ENCODE assay signal across 1 cellular context in the genomic region with DNA sequence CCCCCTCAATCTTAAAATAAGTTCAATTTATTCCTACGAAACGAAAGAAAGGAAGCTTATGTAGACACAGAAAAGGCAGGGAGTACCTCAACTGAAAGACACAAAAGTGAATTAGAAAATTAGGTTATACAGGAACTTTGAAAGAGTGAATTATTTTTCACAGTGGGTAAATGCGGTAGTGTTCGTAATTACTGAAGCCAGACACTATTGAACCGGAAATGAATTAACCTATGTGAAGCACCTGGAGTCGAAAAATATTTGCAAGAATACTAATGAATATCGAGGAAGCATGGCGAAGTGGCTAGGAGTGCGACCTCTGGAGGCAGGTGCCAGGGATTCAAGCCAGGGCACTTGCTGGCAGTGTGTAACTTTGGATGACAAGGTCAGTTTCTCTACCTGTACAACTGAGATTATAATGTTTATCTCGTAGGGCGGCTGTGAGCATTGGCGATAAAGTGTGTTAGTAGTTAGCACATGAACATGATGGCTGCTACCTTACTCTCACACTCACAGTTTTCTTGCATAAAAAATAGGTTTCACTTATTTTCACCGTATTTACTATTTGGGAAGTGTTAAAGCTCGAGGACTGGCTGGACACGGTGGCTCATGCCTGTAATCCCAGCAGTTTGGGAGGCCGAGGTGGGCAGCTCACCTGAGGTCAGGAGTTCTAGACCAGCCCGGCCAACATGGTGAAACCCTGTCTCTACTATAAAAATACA.
TF ChIP-seq lines count a peak whose summit lies in the region.

No MANE protein-coding gene starts in this region.

TF ChIP-seq in K562, 482 proteins besides CTCF, POLR2A, EP300 and RAD21 (continued from another document and continues in another):
- TF ChIP-seq, protein P1, sequence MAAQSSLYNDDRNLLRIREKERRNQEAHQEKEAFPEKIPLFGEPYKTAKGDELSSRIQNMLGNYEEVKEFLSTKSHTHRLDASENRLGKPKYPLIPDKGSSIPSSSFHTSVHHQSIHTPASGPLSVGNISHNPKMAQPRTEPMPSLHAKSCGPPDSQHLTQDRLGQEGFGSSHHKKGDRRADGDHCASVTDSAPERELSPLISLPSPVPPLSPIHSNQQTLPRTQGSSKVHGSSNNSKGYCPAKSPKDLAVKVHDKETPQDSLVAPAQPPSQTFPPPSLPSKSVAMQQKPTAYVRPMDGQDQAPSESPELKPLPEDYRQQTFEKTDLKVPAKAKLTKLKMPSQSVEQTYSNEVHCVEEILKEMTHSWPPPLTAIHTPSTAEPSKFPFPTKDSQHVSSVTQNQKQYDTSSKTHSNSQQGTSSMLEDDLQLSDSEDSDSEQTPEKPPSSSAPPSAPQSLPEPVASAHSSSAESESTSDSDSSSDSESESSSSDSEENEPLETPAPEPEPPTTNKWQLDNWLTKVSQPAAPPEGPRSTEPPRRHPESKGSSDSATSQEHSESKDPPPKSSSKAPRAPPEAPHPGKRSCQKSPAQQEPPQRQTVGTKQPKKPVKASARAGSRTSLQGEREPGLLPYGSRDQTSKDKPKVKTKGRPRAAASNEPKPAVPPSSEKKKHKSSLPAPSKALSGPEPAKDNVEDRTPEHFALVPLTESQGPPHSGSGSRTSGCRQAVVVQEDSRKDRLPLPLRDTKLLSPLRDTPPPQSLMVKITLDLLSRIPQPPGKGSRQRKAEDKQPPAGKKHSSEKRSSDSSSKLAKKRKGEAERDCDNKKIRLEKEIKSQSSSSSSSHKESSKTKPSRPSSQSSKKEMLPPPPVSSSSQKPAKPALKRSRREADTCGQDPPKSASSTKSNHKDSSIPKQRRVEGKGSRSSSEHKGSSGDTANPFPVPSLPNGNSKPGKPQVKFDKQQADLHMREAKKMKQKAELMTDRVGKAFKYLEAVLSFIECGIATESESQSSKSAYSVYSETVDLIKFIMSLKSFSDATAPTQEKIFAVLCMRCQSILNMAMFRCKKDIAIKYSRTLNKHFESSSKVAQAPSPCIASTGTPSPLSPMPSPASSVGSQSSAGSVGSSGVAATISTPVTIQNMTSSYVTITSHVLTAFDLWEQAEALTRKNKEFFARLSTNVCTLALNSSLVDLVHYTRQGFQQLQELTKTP (IDR thresholded peaks at IDR 0.05; ENCODE audit: low read depth in 1 of 2, partially characterized antibody in 2 of 2), result peak in 1 of 2 experiments; percentile 39
- peak; percentile 56; the same call in 1 of the 2 replicates for TF ChIP-seq NR2C1 (IDR thresholded peaks at IDR 0.05)
- TF ChIP-seq NR2C1 (tag; IDR thresholded peaks at IDR 0.05), result no peak
- TF ChIP-seq KAT7 (CRISPR knock-in tag; IDR thresholded peaks at IDR 0.05; ENCODE audit: borderline replicate concordance), result no peak
- TF ChIP-seq MAFG (tag; conservative IDR thresholded peaks at IDR 0.05), result peak; percentile 47
- TF ChIP-seq, protein P2, sequence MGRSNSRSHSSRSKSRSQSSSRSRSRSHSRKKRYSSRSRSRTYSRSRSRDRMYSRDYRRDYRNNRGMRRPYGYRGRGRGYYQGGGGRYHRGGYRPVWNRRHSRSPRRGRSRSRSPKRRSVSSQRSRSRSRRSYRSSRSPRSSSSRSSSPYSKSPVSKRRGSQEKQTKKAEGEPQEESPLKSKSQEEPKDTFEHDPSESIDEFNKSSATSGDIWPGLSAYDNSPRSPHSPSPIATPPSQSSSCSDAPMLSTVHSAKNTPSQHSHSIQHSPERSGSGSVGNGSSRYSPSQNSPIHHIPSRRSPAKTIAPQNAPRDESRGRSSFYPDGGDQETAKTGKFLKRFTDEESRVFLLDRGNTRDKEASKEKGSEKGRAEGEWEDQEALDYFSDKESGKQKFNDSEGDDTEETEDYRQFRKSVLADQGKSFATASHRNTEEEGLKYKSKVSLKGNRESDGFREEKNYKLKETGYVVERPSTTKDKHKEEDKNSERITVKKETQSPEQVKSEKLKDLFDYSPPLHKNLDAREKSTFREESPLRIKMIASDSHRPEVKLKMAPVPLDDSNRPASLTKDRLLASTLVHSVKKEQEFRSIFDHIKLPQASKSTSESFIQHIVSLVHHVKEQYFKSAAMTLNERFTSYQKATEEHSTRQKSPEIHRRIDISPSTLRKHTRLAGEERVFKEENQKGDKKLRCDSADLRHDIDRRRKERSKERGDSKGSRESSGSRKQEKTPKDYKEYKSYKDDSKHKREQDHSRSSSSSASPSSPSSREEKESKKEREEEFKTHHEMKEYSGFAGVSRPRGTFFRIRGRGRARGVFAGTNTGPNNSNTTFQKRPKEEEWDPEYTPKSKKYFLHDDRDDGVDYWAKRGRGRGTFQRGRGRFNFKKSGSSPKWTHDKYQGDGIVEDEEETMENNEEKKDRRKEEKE (IDR thresholded peaks at IDR 0.05; ENCODE audit: borderline replicate concordance in 1 of 2, control insufficient read depth in 1 of 2, low read depth in 2 of 2, low read length in 1 of 2), result 0 out of 4 replicates have a peak, but pooled peaks of 1 of the 2 experiments have one; percentile 50
- no peak for TF ChIP-seq ZSCAN32 (CRISPR knock-in tag; IDR thresholded peaks at IDR 0.05)
- peak; percentile 94 for TF ChIP-seq ZEB2 (IDR thresholded peaks at IDR 0.05)
- no peak for TF ChIP-seq KLF1 (tag; IDR thresholded peaks at IDR 0.05)
- TF ChIP-seq, protein P3, sequence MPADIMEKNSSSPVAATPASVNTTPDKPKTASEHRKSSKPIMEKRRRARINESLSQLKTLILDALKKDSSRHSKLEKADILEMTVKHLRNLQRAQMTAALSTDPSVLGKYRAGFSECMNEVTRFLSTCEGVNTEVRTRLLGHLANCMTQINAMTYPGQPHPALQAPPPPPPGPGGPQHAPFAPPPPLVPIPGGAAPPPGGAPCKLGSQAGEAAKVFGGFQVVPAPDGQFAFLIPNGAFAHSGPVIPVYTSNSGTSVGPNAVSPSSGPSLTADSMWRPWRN (IDR thresholded peaks at IDR 0.05; ENCODE audit: low read depth), result 0 out of 2 replicates have a peak, but pooled peaks have one; percentile 36
- TF ChIP-seq ZNF436 (CRISPR knock-in tag; IDR thresholded peaks at IDR 0.05), result no peak
- peak; percentile 77; the same call in 1 of the 2 replicates for TF ChIP-seq NFE2 (IDR thresholded peaks at IDR 0.05; ENCODE audit: low read depth)
- TF ChIP-seq, protein P4, sequence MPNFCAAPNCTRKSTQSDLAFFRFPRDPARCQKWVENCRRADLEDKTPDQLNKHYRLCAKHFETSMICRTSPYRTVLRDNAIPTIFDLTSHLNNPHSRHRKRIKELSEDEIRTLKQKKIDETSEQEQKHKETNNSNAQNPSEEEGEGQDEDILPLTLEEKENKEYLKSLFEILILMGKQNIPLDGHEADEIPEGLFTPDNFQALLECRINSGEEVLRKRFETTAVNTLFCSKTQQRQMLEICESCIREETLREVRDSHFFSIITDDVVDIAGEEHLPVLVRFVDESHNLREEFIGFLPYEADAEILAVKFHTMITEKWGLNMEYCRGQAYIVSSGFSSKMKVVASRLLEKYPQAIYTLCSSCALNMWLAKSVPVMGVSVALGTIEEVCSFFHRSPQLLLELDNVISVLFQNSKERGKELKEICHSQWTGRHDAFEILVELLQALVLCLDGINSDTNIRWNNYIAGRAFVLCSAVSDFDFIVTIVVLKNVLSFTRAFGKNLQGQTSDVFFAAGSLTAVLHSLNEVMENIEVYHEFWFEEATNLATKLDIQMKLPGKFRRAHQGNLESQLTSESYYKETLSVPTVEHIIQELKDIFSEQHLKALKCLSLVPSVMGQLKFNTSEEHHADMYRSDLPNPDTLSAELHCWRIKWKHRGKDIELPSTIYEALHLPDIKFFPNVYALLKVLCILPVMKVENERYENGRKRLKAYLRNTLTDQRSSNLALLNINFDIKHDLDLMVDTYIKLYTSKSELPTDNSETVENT (CRISPR knock-in tag; IDR thresholded peaks at IDR 0.05), result no peak
- TF ChIP-seq HNRNPL (IDR thresholded peaks at IDR 0.05; ENCODE audit: low read depth, low read length), result no peak
- TF ChIP-seq NFATC3 (IDR thresholded peaks at IDR 0.05), result 0 out of 2 replicates have a peak, but pooled peaks have one; percentile 28
- no peak for TF ChIP-seq EGR1 (conservative IDR thresholded peaks at IDR 0.05)
- no peak for TF ChIP-seq RAD51 (IDR thresholded peaks at IDR 0.05; ENCODE audit: borderline replicate concordance, low read depth)
- no peak for TF ChIP-seq PYGO2 (tag; IDR thresholded peaks at IDR 0.05)
- TF ChIP-seq KLF16 (IDR thresholded peaks at IDR 0.05), result peak; percentile 70
- no peak for TF ChIP-seq GABPB2 (CRISPR knock-in tag; conservative IDR thresholded peaks at IDR 0.05)
- TF ChIP-seq U2AF1 (optimal IDR thresholded peaks at IDR 0.05; ENCODE audit: low read depth, low read length), result no peak
- TF ChIP-seq ELF1 (tag; IDR thresholded peaks at IDR 0.05), result peak; percentile 62; the same call in 1 of the 2 replicates
- 0 out of 2 replicates have a peak, but pooled peaks have one; percentile 59 for TF ChIP-seq TARDBP (IDR thresholded peaks at IDR 0.05)
- no peak for TF ChIP-seq CHD2 (IDR thresholded peaks at IDR 0.05; ENCODE audit: low read depth, low read length)
- TF ChIP-seq CBFA2T2 (conservative IDR thresholded peaks at IDR 0.05), result peak; percentile 86
- TF ChIP-seq MEIS2 (IDR thresholded peaks at IDR 0.05; ENCODE audit: partially characterized antibody), result peak; percentile 32
- TF ChIP-seq PML (IDR thresholded peaks at IDR 0.05; ENCODE audit: low read length), result peak; percentile 58; the same call in 1 of the 2 replicates
- TF ChIP-seq YY1 (IDR thresholded peaks at IDR 0.05; ENCODE audit: borderline replicate concordance in 1 of 3, control insufficient read depth in 1 of 3, extremely low read depth in 1 of 3, insufficient read depth in 3 of 3, insufficient read length in 1 of 3, insufficient replicate concordance in 2 of 3, low read depth in 1 of 3, low read length in 2 of 3), result peak in 2 of 3 experiments; percentile 55 to 69
- no peak for TF ChIP-seq NR2C2 (CRISPR knock-in tag; IDR thresholded peaks at IDR 0.05)
- TF ChIP-seq NR2C2 (tag; IDR thresholded peaks at IDR 0.05), result peak; percentile 38; the same call in 1 of the 2 replicates
- TF ChIP-seq HDAC1 (IDR thresholded peaks at IDR 0.05), result peak in 1 of 2 experiments; percentile 68; a peak in 2 of 4 replicates
- no peak for TF ChIP-seq SIN3B (IDR thresholded peaks at IDR 0.05; ENCODE audit: low read depth)
- no peak for TF ChIP-seq ZNF347 (CRISPR knock-in tag; IDR thresholded peaks at IDR 0.05; ENCODE audit: low read depth)
- TF ChIP-seq CBX3 (IDR thresholded peaks at IDR 0.05; ENCODE audit: borderline replicate concordance in 1 of 2, low read length in 2 of 2), result peak in 1 of 2 experiments; percentile 69; a peak in 1 of 3 replicates
- peak; percentile 6 for TF ChIP-seq TBP (optimal IDR thresholded peaks at IDR 0.05; ENCODE audit: low read depth, low read length)
- no peak for TF ChIP-seq HNRNPLL (IDR thresholded peaks at IDR 0.05; ENCODE audit: low read depth, low read length, poor library complexity, severe bottlenecking)
- TF ChIP-seq JUN (IDR thresholded peaks at IDR 0.05; ENCODE audit: borderline replicate concordance, low read depth, low read length), result peak; percentile 23; the same call in 1 of the 2 replicates
- no peak for TF ChIP-seq JUN (CRISPR knock-in tag; IDR thresholded peaks at IDR 0.05; ENCODE audit: borderline replicate concordance)
- TF ChIP-seq MYC (IDR thresholded peaks at IDR 0.05; ENCODE audit: low read depth, low read length), result peak; percentile 91
- TF ChIP-seq MYC (CRISPR knock-in tag; IDR thresholded peaks at IDR 0.05; ENCODE audit: borderline replicate concordance, low read depth), result no peak
- TF ChIP-seq NEUROD1 (IDR thresholded peaks at IDR 0.05; ENCODE audit: borderline replicate concordance, low read depth, low read length, partially characterized antibody), result peak; percentile 46
- peak; percentile 85 for TF ChIP-seq BHLHE40 (IDR thresholded peaks at IDR 0.05; ENCODE audit: low read length)
- TF ChIP-seq JUND (IDR thresholded peaks at IDR 0.05; ENCODE audit: borderline replicate concordance, low read depth, low read length), result no peak
- TF ChIP-seq JUND (tag; IDR thresholded peaks at IDR 0.05; ENCODE audit: borderline replicate concordance, low read depth, low read length), result no peak; the same call in 2 of the 3 replicates
- peak; percentile 62; the same call in 1 of the 2 replicates for TF ChIP-seq HDAC2 (IDR thresholded peaks at IDR 0.05)
- TF ChIP-seq SREBF1 (IDR thresholded peaks at IDR 0.05; ENCODE audit: borderline replicate concordance, low read depth, low read length), result no peak
- TF ChIP-seq, protein P5, sequence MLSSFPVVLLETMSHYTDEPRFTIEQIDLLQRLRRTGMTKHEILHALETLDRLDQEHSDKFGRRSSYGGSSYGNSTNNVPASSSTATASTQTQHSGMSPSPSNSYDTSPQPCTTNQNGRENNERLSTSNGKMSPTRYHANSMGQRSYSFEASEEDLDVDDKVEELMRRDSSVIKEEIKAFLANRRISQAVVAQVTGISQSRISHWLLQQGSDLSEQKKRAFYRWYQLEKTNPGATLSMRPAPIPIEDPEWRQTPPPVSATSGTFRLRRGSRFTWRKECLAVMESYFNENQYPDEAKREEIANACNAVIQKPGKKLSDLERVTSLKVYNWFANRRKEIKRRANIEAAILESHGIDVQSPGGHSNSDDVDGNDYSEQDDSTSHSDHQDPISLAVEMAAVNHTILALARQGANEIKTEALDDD (IDR thresholded peaks at IDR 0.05), result peak; percentile 57; the same call in 1 of the 2 replicates
- no peak for TF ChIP-seq ZNF668 (CRISPR knock-in tag; IDR thresholded peaks at IDR 0.05)
- no peak for TF ChIP-seq ZNF263 (CRISPR knock-in tag; IDR thresholded peaks at IDR 0.05; ENCODE audit: borderline replicate concordance)
- TF ChIP-seq, protein P6, sequence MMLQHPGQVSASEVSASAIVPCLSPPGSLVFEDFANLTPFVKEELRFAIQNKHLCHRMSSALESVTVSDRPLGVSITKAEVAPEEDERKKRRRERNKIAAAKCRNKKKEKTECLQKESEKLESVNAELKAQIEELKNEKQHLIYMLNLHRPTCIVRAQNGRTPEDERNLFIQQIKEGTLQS (IDR thresholded peaks at IDR 0.05), result no peak
- TF ChIP-seq, protein P6 (CRISPR knock-in tag; conservative IDR thresholded peaks at IDR 0.05), result peak; percentile 52; the same call in 1 of the 2 replicates
- TF ChIP-seq ZNF316 (IDR thresholded peaks at IDR 0.05), result peak; percentile 47; the same call in 1 of the 2 replicates
- TF ChIP-seq SMARCA4 (IDR thresholded peaks at IDR 0.05), result peak; percentile 90
- TF ChIP-seq STAT5A (IDR thresholded peaks at IDR 0.05; ENCODE audit: borderline replicate concordance, low read length), result peak; percentile 77; the same call in 1 of the 2 replicates
